Comparison of ENCODE assay signal across 35 cellular contexts in genomic region chr9:119227422-119227821, GRCh38.
DNase-seq lines count a peak whose midpoint lies in the region; ATAC-seq and TF ChIP-seq lines count a peak whose summit lies in the region.
"Had no signal": no experiment of that assay in that cellular context is flagged by ENCODE, and none has a peak within 500 bp of the region (broad histone marks: within the 10 kb centered on the region; RNA-seq: fewer than 3 reads in every experiment).

No MANE protein-coding gene starts in this region.

- no peaks in the 10 kb centered on the region for H3K36me3 Mint-ChIP-seq in activated naive CD4-positive, alpha-beta T cell treated with anti-CD3 and anti-CD28 coated beads, Interleukin-2, amount 50 U/mL, for 72 hours
- H3K36me3 Mint-ChIP-seq: CD14-positive monocyte; CD4-positive, alpha-beta memory T cell; CD4-positive, CD25-positive, alpha-beta regulatory T cell; CD8-positive, alpha-beta memory T cell; CD8-positive, alpha-beta T cell had no signal

- H3K4me1 ChIP-seq in mammary epithelial cell (ENCODE audit: insufficient read depth, low read length) (no peaks in the 10 kb centered on the region), breast epithelium (no peaks in the 10 kb centered on the region), GM23248 (ENCODE audit: insufficient read depth) (no peaks in the 10 kb centered on the region)
- H3K4me1 ChIP-seq: A549; BE2C; BLaER1 treated with 17β-estradiol and CSF1 and Interleukin-3, amounts not matched to agents 10 nM and 100 nM; Caco-2 had no signal

- H3K36me3 ChIP-seq in mammary epithelial cell (ENCODE audit: insufficient read depth, low read length) (no peaks in the 10 kb centered on the region), breast epithelium (no peaks in the 10 kb centered on the region), GM23248 (ENCODE audit: low read depth) (no peaks in the 10 kb centered on the region)
- H3K36me3 ChIP-seq: BE2C; BLaER1; BLaER1 treated with 17β-estradiol and CSF1 and Interleukin-3, amounts not matched to agents 10 nM and 100 nM had no signal

- H2AFZ ChIP-seq in mammary epithelial cell (ENCODE audit: low read depth, low read length) (no peak overlapping the region), GM23248 (no peak overlapping the region)

- dilution Hi-C loops in mammary epithelial cell (cut with HindIII; ENCODE audit: low sequenced_read_pairs) = no loop called here

- H3K79me2 ChIP-seq in mammary epithelial cell (ENCODE audit: insufficient read depth, low read length) = no peaks in the 10 kb centered on the region
- no peaks in the 10 kb centered on the region for H3K79me2 ChIP-seq in GM23248 (ENCODE audit: insufficient read depth)

- WGBS in mammary epithelial cell (ENCODE audit: low coverage, missing lambda C conversion rate) = 85% methylated on average over 3 of the region's 3 CpGs
- 40% methylated on average over 3 of the region's 3 CpGs for WGBS in GM23248 (ENCODE audit: low coverage in 1 of 2, low lambda C conversion rate in 2 of 2, missing lambda C conversion rate in 2 of 2), 2 experiments

- TF ChIP-seq CTCF in mammary epithelial cell (conservative IDR thresholded peaks at IDR 0.05 in 1 of 2, IDR thresholded peaks at IDR 0.05 in 1 of 2; ENCODE audit: extremely low read depth in 1 of 2, insufficient read depth in 1 of 2, low read depth in 1 of 2, low read length in 2 of 2) (no peak), breast epithelium (IDR thresholded peaks at IDR 0.05) (no peak)

- DNase-seq in mammary epithelial cell (peak; percentile 1), breast epithelium (ENCODE audit: low spot score in 2 of 2) (no peak), GM23248 (peak; percentile 22), kidney tubule cell (ENCODE audit: low spot score) (peak; percentile 67), renal cortical epithelial cell (ENCODE audit: low read depth) (peak; percentile 5)
- DNase-seq in activated naive CD4-positive, alpha-beta T cell treated with anti-CD3 and anti-CD28 coated beads, Interleukin-2, amount 50 U/mL, for 72 hours (ENCODE audit: low spot score in 2 of 2) = no peak
- DNase-seq: 8988T; ACHN; AML-193; BE2C; C1 segment of cervical spinal cord; Caco-2; Calu3; CD4-positive, alpha-beta memory T cell; CD4-positive, alpha-beta T cell; CD4-positive, CD25-positive, alpha-beta regulatory T cell; CD8-positive, alpha-beta memory T cell; CD8-positive, alpha-beta T cell; COR-L47; DMS 273 treated with DMSO at 0.1 percent for 48 hours; DMS153; DMS53; DMS79; DMS79 treated with DMSO at 0.1 percent for 48 hours; DND-41; EL had no signal

- no peak overlapping the region for H3K9ac ChIP-seq in mammary epithelial cell (ENCODE audit: insufficient read depth, low read length)
- no peak overlapping the region for H3K9ac ChIP-seq in GM23248
- H3K9ac ChIP-seq: BLaER1; BLaER1 treated with 17β-estradiol and CSF1 and Interleukin-3, amounts not matched to agents 10 nM and 100 nM had no signal

- CTCF ChIA-PET in mammary epithelial cell (lab: Charles Lee; ENCODE audit: low non-redundant PET) = no interaction called here

- no peak for ATAC-seq in activated naive CD4-positive, alpha-beta T cell treated with anti-CD3 and anti-CD28 coated beads, Interleukin-2, amount 50 U/mL, for 72 hours
- ATAC-seq in HG02840 (IDR thresholded peaks at IDR 0.05; ENCODE audit: low FRiP score, unreplicated experiment) (no peak), HG03442 (IDR thresholded peaks at IDR 0.05; ENCODE audit: unreplicated experiment) (no peak)
- ATAC-seq: A549; CD8-positive, alpha-beta T cell had no signal

- no peaks in the 10 kb centered on the region for H4K20me1 ChIP-seq in mammary epithelial cell (ENCODE audit: insufficient read depth, low read length)
- H4K20me1 ChIP-seq in GM23248 (ENCODE audit: insufficient read depth) = no peaks in the 10 kb centered on the region
- H4K20me1 ChIP-seq: BLaER1; BLaER1 treated with 17β-estradiol and CSF1 and Interleukin-3, amounts not matched to agents 10 nM and 100 nM had no signal

- H3K9me3 ChIP-seq in mammary epithelial cell (replicated peaks; ENCODE audit: insufficient read depth, low read length) (peaks cover 2% of the 10 kb centered on the region), breast epithelium (no peaks in the 10 kb centered on the region), GM23248 (ENCODE audit: low read depth) (no peaks in the 10 kb centered on the region)
- H3K9me3 ChIP-seq: A549; BE2C; BLaER1; BLaER1 treated with 17β-estradiol and CSF1 and Interleukin-3, amounts not matched to agents 10 nM and 100 nM; Caco-2 had no signal

- BruUV-seq in mammary epithelial cell (replicated peaks; lab: Mats Ljungman, UMichigan) = no TSS peak

- H3K4me3 ChIP-seq in mammary epithelial cell (replicated peaks in 1 of 3; ENCODE audit: insufficient read depth in 1 of 3, low read depth in 2 of 3, low read length in 3 of 3) (no peak overlapping the region), breast epithelium (no peak overlapping the region), GM23248 (no peak overlapping the region)
- H3K4me3 ChIP-seq: A549; BLaER1; BLaER1 treated with 17β-estradiol and CSF1 and Interleukin-3, amounts not matched to agents 10 nM and 100 nM had no signal

- no peaks in the 10 kb centered on the region for H3F3A ChIP-seq in GM23248 (ENCODE audit: insufficient read depth)

- H3K4me2 ChIP-seq in mammary epithelial cell (ENCODE audit: insufficient read depth, low read depth, low read length) (no peak overlapping the region), GM23248 (ENCODE audit: unreplicated experiment) (no peak overlapping the region)
- H3K4me2 ChIP-seq: A549; BLaER1; BLaER1 treated with 17β-estradiol and CSF1 and Interleukin-3, amounts not matched to agents 10 nM and 100 nM had no signal

- H3K27ac Mint-ChIP-seq in activated naive CD4-positive, alpha-beta T cell treated with anti-CD3 and anti-CD28 coated beads, Interleukin-2, amount 50 U/mL, for 72 hours = no peak overlapping the region
- H3K27ac Mint-ChIP-seq: B cell; CD14-positive monocyte; CD4-positive, alpha-beta memory T cell; CD4-positive, alpha-beta T cell; CD4-positive, CD25-positive, alpha-beta regulatory T cell; CD8-positive, alpha-beta memory T cell; CD8-positive, alpha-beta T cell had no signal

- in situ Hi-C loops in mammary epithelial cell (cut with MboI; ENCODE audit: low sequenced_read_pairs in 2 of 2) = no loop called here
- in situ Hi-C loops in GM23248 (cut with MboI) = no loop called here

- no peaks in the 10 kb centered on the region for H3K9me2 ChIP-seq in GM23248 (ENCODE audit: insufficient read depth)

- no peak for TF ChIP-seq POLR2A in breast epithelium (IDR thresholded peaks at IDR 0.05)

- no peak overlapping the region for H3K27ac ChIP-seq in mammary epithelial cell (ENCODE audit: insufficient read depth, low read depth, low read length)
- H3K27ac ChIP-seq in breast epithelium = no peak overlapping the region
- H3K27ac ChIP-seq in GM23248 = no peak overlapping the region
- H3K27ac ChIP-seq: 22Rv1; A549; BLaER1; BLaER1 treated with 17β-estradiol and CSF1 and Interleukin-3, amounts not matched to agents 10 nM and 100 nM; C4-2B had no signal

- intact Hi-C loops in mammary epithelial cell (cut with micrococcal nuclease) = no loop called here
- intact Hi-C loops in breast epithelium (cut with DNase I; ENCODE audit: low total_unique reads) = no loop called here

- H3K27me3 ChIP-seq in mammary epithelial cell (ENCODE audit: insufficient read depth, low read length) = no peaks in the 10 kb centered on the region
- no peaks in the 10 kb centered on the region for H3K27me3 ChIP-seq in breast epithelium
- no peaks in the 10 kb centered on the region for H3K27me3 ChIP-seq in GM23248 (replicated peaks; ENCODE audit: insufficient read depth)
- H3K27me3 ChIP-seq: BE2C; BLaER1; BLaER1 treated with 17β-estradiol and CSF1 and Interleukin-3, amounts not matched to agents 10 nM and 100 nM had no signal

- peaks cover 0 to 15% of the 10 kb centered on the region in 2 donors for H3K9me3 Mint-ChIP-seq in activated naive CD4-positive, alpha-beta T cell treated with anti-CD3 and anti-CD28 coated beads, Interleukin-2, amount 50 U/mL, for 72 hours

Comparison
In these comparisons a context has a peak if more than half of its experiments do, and no peak if none do; other contexts are left out.
1. DNase-seq: peak in mammary epithelial cell (single experiment), GM23248 (single experiment), kidney tubule cell (single experiment) and renal cortical epithelial cell (single experiment); none in breast epithelium (0 of 2) and activated naive CD4-positive, alpha-beta T cell treated with anti-CD3 and anti-CD28 coated beads, Interleukin-2, amount 50 U/mL, for 72 hours (0 of 2).